In the genomic region with DNA sequence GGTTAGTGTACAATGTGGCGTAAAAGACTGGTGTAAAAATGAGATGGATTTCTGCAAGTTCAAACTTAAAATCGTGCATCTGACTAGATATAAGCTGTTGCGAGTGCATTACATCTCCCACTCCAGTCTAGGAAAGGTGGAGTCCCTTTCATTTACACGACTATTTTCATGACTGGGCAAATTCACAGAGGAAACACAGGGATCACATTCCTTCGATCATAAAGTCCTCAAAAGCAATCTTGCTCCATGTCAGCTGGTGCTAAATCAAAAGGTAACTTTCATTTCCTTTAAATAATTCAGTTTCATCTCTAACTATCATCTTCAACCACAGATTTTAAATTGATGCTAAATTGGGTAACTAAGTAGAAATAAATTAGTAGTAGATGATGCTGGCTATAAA, we compare ENCODE assay signal across 17 cellular contexts.
DNase-seq lines count a peak whose midpoint lies in the region; ATAC-seq, FAIRE-seq and TF ChIP-seq lines count a peak whose summit lies in the region.
"Had no signal": no experiment of that assay in that cellular context is flagged by ENCODE, and none has a peak within 500 bp of the region (broad histone marks: within the 10 kb centered on the region; RNA-seq: fewer than 3 reads in every experiment).

No MANE protein-coding gene starts in this region.

- H3K4me1 ChIP-seq in HepG2 (ENCODE audit: insufficient read depth, low read length) (peaks cover 28% of the 10 kb centered on the region), right lobe of liver (peaks cover 0 to 11% (median 4%) of the 10 kb centered on the region in 4 donors), GM12878 (ENCODE audit: control insufficient read depth, insufficient read depth, low read length) (peaks cover 7% of the 10 kb centered on the region; the same call in 1 of the 2 replicates)

- no peak for TF ChIP-seq CTCF in HepG2 (CRISPR knock-in tag; IDR thresholded peaks at IDR 0.05)
- no peak for TF ChIP-seq CTCF in right lobe of liver (IDR thresholded peaks at IDR 0.05)
- no peak for TF ChIP-seq CTCF in GM12878 (IDR thresholded peaks at IDR 0.05 in 2 of 3, conservative IDR thresholded peaks at IDR 0.05 in 1 of 3; ENCODE audit: control insufficient read depth in 2 of 3, extremely low read depth in 1 of 3, insufficient read depth in 1 of 3, low read depth in 3 of 3, low read length in 3 of 3)

- no peak overlapping the region for H3K27ac ChIP-seq in HepG2 (ENCODE audit: extremely low read length, insufficient read depth, low read length)
- H3K27ac ChIP-seq in right lobe of liver: no peak overlapping the region
- no peak overlapping the region for H3K27ac ChIP-seq in GM12878 (ENCODE audit: control insufficient read depth, insufficient read depth)

- no peak for TF ChIP-seq EP300 in HepG2 (IDR thresholded peaks at IDR 0.05; ENCODE audit: low read depth in 2 of 2, low read length in 2 of 2)
- TF ChIP-seq EP300 in HepG2 (CRISPR knock-in tag; IDR thresholded peaks at IDR 0.05; ENCODE audit: borderline replicate concordance): no peak
- no peak for TF ChIP-seq EP300 in GM12878 (IDR thresholded peaks at IDR 0.05; ENCODE audit: borderline replicate concordance in 1 of 2, control insufficient read depth in 1 of 2, low read depth in 2 of 2, low read length in 2 of 2)

- no TSS peak for BruUV-seq in HepG2 (replicated peaks; lab: Mats Ljungman, UMichigan)
- no TSS peak for BruUV-seq in GM12878 (replicated peaks; lab: Mats Ljungman, UMichigan)

- FAIRE-seq in HepG2 (lab: Jason Lieb, UNC) (no peak), GM12878 (lab: Jason Lieb, UNC) (no peak)
- FAIRE-seq: D721Med, GM18507 had no signal

- DNase-seq in HepG2 (ENCODE audit: low spot score) (no peak), right lobe of liver (no peak), HEK293T (ENCODE audit: extremely low spot score) (no peak), GM12878 (ENCODE audit: low read depth, low spot score) (no peak), Right ventricle myocardium superior (no peak)
- DNase-seq: 8988T; ACHN; CD8-positive, alpha-beta T cell; COR-L47; DMS153; DND-41; GDM1 had no signal

- H4K20me1 ChIP-seq in HepG2 (ENCODE audit: insufficient read depth, low read length): no peaks in the 10 kb centered on the region
- H4K20me1 ChIP-seq in GM12878 (ENCODE audit: control insufficient read depth, insufficient read depth): no peaks in the 10 kb centered on the region

- intact Hi-C loops in HepG2 (cut with micrococcal nuclease; ENCODE audit: unreplicated experiment) (no loop called here), right lobe of liver (cut with DNase I) (loop anchor here in 1 of 2 donors (10.0 kb wide), 1 partner anchor 48 kb away; no protein-coding TSS in a partner anchor), GM12878 (cut with micrococcal nuclease; ENCODE audit: unreplicated experiment) (no loop called here), Right ventricle myocardium superior (cut with DNase I) (no loop called here)

- in situ Hi-C loops in HepG2 (cut with HindIII; ENCODE audit: extremely low pct_ligation_motif_present, low pct_unique_long_range_greater_than_20kb) (no loop called here), GM12878 (cut with MboI) (no loop called here)

- H3K9ac ChIP-seq in HepG2 (ENCODE audit: insufficient read depth, low read depth, low read length) (no peak overlapping the region), GM12878 (ENCODE audit: control insufficient read depth, insufficient read depth, low read length) (no peak overlapping the region)

- H3K36me3 ChIP-seq in HepG2 (replicated peaks in 1 of 2; ENCODE audit: control insufficient read depth in 1 of 2, insufficient read depth in 2 of 2, low read length in 2 of 2): no peaks in the 10 kb centered on the region
- no peaks in the 10 kb centered on the region for H3K36me3 ChIP-seq in right lobe of liver
- H3K36me3 ChIP-seq in GM12878 (ENCODE audit: control insufficient read depth in 2 of 2, insufficient read depth in 2 of 2, low read length in 1 of 2): no peaks in the 10 kb centered on the region

- H3K9me3 ChIP-seq in HepG2 (ENCODE audit: low read length) (no peaks in the 10 kb centered on the region), right lobe of liver (no peaks in the 10 kb centered on the region), GM12878 (replicated peaks; ENCODE audit: control insufficient read depth, insufficient read depth, low read length) (no peaks in the 10 kb centered on the region)

- CTCF ChIA-PET in HepG2 (lab: Yijun Ruan, JAX; ENCODE audit: low intra/inter-chr PET ratio, low total read pairs): no interaction called here
- CTCF ChIA-PET in HEK293T (lab: Yijun Ruan, JAX): interaction anchor here (1.1 to 1.8 kb wide), 2 partner anchors 12 to 51 kb away, joined by 3 to 7 read pairs; no protein-coding TSS in a partner anchor
- CTCF ChIA-PET in GM12878 (lab: Yijun Ruan, JAX): interaction anchor here (1.5 to 3.5 kb wide), 2 partner anchors 12 to 236 kb away, joined by 4 to 12 read pairs; no protein-coding TSS in a partner anchor

- H2AFZ ChIP-seq in HepG2 (ENCODE audit: low read length): no peak overlapping the region
- H2AFZ ChIP-seq in GM12878 (ENCODE audit: control insufficient read depth, low read depth, low read length): no peak overlapping the region

- RAD21 ChIA-PET in GM12878 (lab: Charles Lee; ENCODE audit: unreplicated experiment): no interaction called here

- POLR2A ChIA-PET in HepG2 (lab: Yijun Ruan, JAX): no interaction called here
- POLR2A ChIA-PET in HEK293T (lab: Yijun Ruan, JAX): no interaction called here
- POLR2A ChIA-PET in GM12878 (lab: Charles Lee): no interaction called here

- H3K79me2 ChIP-seq in HepG2 (ENCODE audit: insufficient read depth, low read length) (no peaks in the 10 kb centered on the region), GM12878 (ENCODE audit: control insufficient read depth, insufficient read depth, low read length) (no peaks in the 10 kb centered on the region)

- WGBS in HepG2 (ENCODE audit: low lambda C conversion rate): 89% methylated on average over 5 of the region's 5 CpGs
- WGBS in right lobe of liver (ENCODE audit: insufficient coverage, low coverage, low lambda C conversion rate, missing lambda C conversion rate): 59% methylated on average over 5 of the region's 5 CpGs
- WGBS in GM12878 (ENCODE audit: insufficient coverage, insufficient replicate concordance, low lambda C conversion rate, missing lambda C conversion rate): 39% methylated on average over 5 of the region's 5 CpGs

- H3K27me3 ChIP-seq in HepG2 (ENCODE audit: control insufficient read depth in 1 of 2, insufficient read depth in 2 of 2, low read length in 2 of 2) (no peaks in the 10 kb centered on the region), right lobe of liver (no peaks in the 10 kb centered on the region), GM12878 (replicated peaks in 1 of 2; ENCODE audit: control insufficient read depth in 2 of 2, insufficient read depth in 2 of 2, low read length in 1 of 2) (no peaks in the 10 kb centered on the region)

- ATAC-seq in HepG2: no peak
- no peak for ATAC-seq in right lobe of liver
- ATAC-seq in GM12878: no peak
- ATAC-seq in GM18873 (IDR thresholded peaks at IDR 0.05; ENCODE audit: low FRiP score, unreplicated experiment): no peak
- no peak for ATAC-seq in activated CD4-positive, CD25-positive, alpha-beta regulatory T cell treated with anti-CD3 and anti-CD28 coated beads, Interleukin-2, amount 50 U/mL, for 24 hours
- ATAC-seq in Right ventricle myocardium superior (ENCODE audit: poor library complexity): no peak
- ATAC-seq: CD8-positive, alpha-beta T cell; HCT116 had no signal

- H3K4me3 ChIP-seq in HepG2 (replicated peaks in 1 of 3; ENCODE audit: insufficient read depth in 1 of 3, low read depth in 2 of 3, low read length in 3 of 3): no peak overlapping the region
- no peak overlapping the region for H3K4me3 ChIP-seq in right lobe of liver
- no peak overlapping the region for H3K4me3 ChIP-seq in GM12878

- TF ChIP-seq RAD21 in HepG2 (CRISPR knock-in tag; IDR thresholded peaks at IDR 0.05) (no peak), GM12878 (IDR thresholded peaks at IDR 0.05; ENCODE audit: insufficient read depth, low read depth, low read length) (no peak)

- no peak for TF ChIP-seq POLR2A in HepG2 (IDR thresholded peaks at IDR 0.05; ENCODE audit: insufficient read depth in 1 of 2, low read depth in 2 of 2, low read length in 2 of 2)
- no peak for TF ChIP-seq POLR2A in right lobe of liver (IDR thresholded peaks at IDR 0.05)
- TF ChIP-seq POLR2A in GM12878 (IDR thresholded peaks at IDR 0.05; ENCODE audit: low read depth, low read length): no peak

- H3K4me2 ChIP-seq in HepG2 (ENCODE audit: low read depth, low read length) (no peak overlapping the region), GM12878 (ENCODE audit: control insufficient read depth, insufficient read depth) (peak overlapping the region; percentile 38; the same call in 1 of the 2 replicates)

- SMC1A ChIA-PET in GM12878 (lab: Charles Lee; ENCODE audit: uncharacterized antibody, unreplicated experiment): no interaction called here

TF ChIP-seq in HepG2, 621 proteins besides CTCF, POLR2A, EP300 and RAD21:
- no peak for TF ChIP-seq KDM5B (CRISPR knock-in tag; IDR thresholded peaks at IDR 0.05; ENCODE audit: borderline replicate concordance)
- peak; percentile 20; the same call in 1 of the 2 replicates for TF ChIP-seq MAFF (IDR thresholded peaks at IDR 0.05; ENCODE audit: low read depth, low read length)
- peak; percentile 47; the same call in 1 of the 2 replicates for TF ChIP-seq NFE2L2 (IDR thresholded peaks at IDR 0.05; ENCODE audit: low read length)
- TF ChIP-seq MAFK (conservative IDR thresholded peaks at IDR 0.05 in 1 of 2, IDR thresholded peaks at IDR 0.05 in 1 of 2; ENCODE audit: low read length in 2 of 2): peak; percentile 38 to 47; a peak in 3 of 4 replicates

TF ChIP-seq in HEK293T, 16 proteins besides CTCF, POLR2A, EP300 and RAD21:
- TF ChIP-seq NFRKB (IDR thresholded peaks at IDR 0.05) (no peak), BHLHE40 (IDR thresholded peaks at IDR 0.05; ENCODE audit: borderline replicate concordance) (no peak), ZNF384 (IDR thresholded peaks at IDR 0.05) (peak; percentile 63; the same call in 1 of the 2 replicates)
TF ChIP-seq in HEK293T: peak in this region for 1.

TF ChIP-seq in GM12878, 131 proteins besides CTCF, POLR2A, EP300 and RAD21 (continues in another document):
- TF ChIP-seq SRF (IDR thresholded peaks at IDR 0.05; ENCODE audit: low read depth in 2 of 2, low read length in 2 of 2) (no peak), SMARCA5 (IDR thresholded peaks at IDR 0.05) (no peak), ZNF207 (IDR thresholded peaks at IDR 0.05; ENCODE audit: borderline replicate concordance) (no peak), NBN (IDR thresholded peaks at IDR 0.05) (no peak), RB1 (IDR thresholded peaks at IDR 0.05; ENCODE audit: borderline replicate concordance) (no peak), RELA (IDR thresholded peaks at IDR 0.05; ENCODE audit: borderline replicate concordance, partially characterized antibody) (no peak)
- TF ChIP-seq, protein P1, sequence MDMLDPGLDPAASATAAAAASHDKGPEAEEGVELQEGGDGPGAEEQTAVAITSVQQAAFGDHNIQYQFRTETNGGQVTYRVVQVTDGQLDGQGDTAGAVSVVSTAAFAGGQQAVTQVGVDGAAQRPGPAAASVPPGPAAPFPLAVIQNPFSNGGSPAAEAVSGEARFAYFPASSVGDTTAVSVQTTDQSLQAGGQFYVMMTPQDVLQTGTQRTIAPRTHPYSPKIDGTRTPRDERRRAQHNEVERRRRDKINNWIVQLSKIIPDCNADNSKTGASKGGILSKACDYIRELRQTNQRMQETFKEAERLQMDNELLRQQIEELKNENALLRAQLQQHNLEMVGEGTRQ (IDR thresholded peaks at IDR 0.05; ENCODE audit: borderline replicate concordance, low read depth, low read length): no peak
